In the genomic region with DNA sequence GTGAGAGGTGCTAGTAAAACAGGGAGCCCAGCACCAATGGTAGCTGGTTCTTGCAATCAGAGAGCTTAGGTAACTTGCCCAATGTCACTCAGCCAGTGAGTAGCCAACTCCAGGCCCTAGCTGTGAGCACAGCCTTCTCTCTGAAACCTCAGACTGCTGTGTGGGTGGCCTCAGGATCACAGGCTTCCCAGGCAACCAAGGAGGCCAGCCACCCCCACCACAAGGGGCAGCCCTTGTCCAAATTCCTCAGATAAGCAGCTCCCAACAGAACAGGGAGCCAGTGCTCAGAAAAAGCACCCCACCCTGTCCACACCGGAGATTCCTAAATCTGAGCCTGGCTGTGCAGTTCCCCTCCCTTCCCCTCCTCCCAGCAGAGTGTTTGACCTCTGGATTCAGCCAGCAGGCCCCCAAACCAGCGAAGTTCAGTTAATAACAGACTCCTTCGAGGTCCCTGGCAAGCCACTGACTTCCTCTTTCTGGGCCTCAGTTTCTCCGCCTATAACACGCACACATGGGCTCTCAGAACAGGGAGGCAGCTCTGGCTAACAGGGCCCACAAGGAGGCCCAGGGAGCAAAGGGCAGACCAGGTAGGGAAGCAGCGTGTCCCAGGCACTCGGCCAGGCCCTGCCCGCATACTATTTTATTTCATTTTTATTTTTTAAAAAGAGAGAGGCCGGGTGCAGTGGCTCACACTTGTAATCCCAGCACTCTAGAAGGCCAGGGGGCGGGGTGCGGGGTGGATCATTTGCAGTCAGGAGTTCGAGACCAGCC, we compare ENCODE assay signal across 1 cellular context.
TF ChIP-seq lines count a peak whose summit lies in the region.

No MANE protein-coding gene starts in this region.

TF ChIP-seq in K562, 482 proteins besides CTCF, POLR2A, EP300 and RAD21 (continued from another document):
- TF ChIP-seq DEAF1 (CRISPR knock-in tag; IDR thresholded peaks at IDR 0.05) (peak; percentile 30; the same call in 1 of the 2 replicates), ZNF121 (CRISPR knock-in tag; conservative IDR thresholded peaks at IDR 0.05) (no peak), TEAD1 (CRISPR knock-in tag; IDR thresholded peaks at IDR 0.05) (peak; percentile 47 to 55; a peak in 2 of 4 replicates), BCOR (IDR thresholded peaks at IDR 0.05) (peak; percentile 47), TAL1 (IDR thresholded peaks at IDR 0.05) (no peak), E2F3 (CRISPR knock-in tag; IDR thresholded peaks at IDR 0.05) (no peak), ARID1B (IDR thresholded peaks at IDR 0.05) (peak; percentile 44; the same call in 1 of the 2 replicates), CSDE1 (IDR thresholded peaks at IDR 0.05) (no peak), HDAC2 (IDR thresholded peaks at IDR 0.05) (peak; percentile 49; the same call in 1 of the 2 replicates), CTBP1 (IDR thresholded peaks at IDR 0.05; ENCODE audit: borderline replicate concordance) (peak; percentile 67), ZFX (CRISPR knock-in tag; IDR thresholded peaks at IDR 0.05) (0 out of 2 replicates have a peak, but pooled peaks have one; percentile 15)
